In the genomic region with DNA sequence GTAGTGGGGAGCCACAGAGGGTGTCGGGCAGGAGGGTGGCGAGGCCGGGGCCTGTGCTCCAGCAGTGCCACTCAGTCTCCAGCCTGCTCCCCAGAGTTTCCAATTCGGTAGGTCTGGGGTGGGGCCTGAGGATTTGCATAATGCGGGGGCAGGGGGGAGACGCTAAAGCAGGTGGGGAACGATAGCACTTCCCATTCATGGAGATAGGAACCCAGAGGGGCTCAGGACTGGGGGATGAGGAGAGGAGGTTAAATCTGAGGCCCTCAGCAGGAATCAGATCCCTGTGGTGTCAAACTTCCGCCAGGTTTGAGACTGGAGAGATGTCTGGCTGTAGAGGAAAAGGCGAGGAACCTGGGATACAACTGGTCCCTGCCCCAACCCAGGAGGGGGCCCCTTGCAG, we compare ENCODE assay signal across 21 cellular contexts. TPM values are rescaled to one million over a fixed set of nuclear protein-coding genes. Genes with fewer than 3 reads are reported as not detected.
DNase-seq lines count a peak whose midpoint lies in the region; ATAC-seq, FAIRE-seq and TF ChIP-seq lines count a peak whose summit lies in the region.
"Had no signal": no experiment of that assay in that cellular context is flagged by ENCODE, and none has a peak within 500 bp of the region (broad histone marks: within the 10 kb centered on the region; RNA-seq: fewer than 3 reads in every experiment).

No MANE protein-coding gene starts in this region.

- DNase-seq in H7 (peak; percentile 87), H1 (ENCODE audit: low read depth in 1 of 2, low spot score in 2 of 2) (no peak), neuronal stem cell (ENCODE audit: low spot score) (no peak), nucleus accumbens (lab: John Stamatoyannopoulos, UW) (no peak), progenitor cell of endocrine pancreas (ENCODE audit: low spot score, unreplicated experiment) (no peak), aorta (no peak)
- DNase-seq: 8988T; C1 segment of cervical spinal cord; Caco-2; CD4-positive, CD25-positive, alpha-beta regulatory T cell; HFFc6 had no signal

- no peak overlapping the region for H3K27ac ChIP-seq in BLaER1
- H3K27ac ChIP-seq in H1 (ENCODE audit: low read depth, low read length), result no peak overlapping the region
- H3K27ac ChIP-seq in neuronal stem cell (replicated peaks; ENCODE audit: low read length), result no peak overlapping the region
- H3K27ac ChIP-seq in aorta (ENCODE audit: low read depth in 1 of 2, low read length in 2 of 2), result no peak overlapping the region

- no peak overlapping the region for H4K8ac ChIP-seq in H1 (ENCODE audit: extremely low read depth, insufficient read depth, low read length)
- H4K8ac ChIP-seq in neuronal stem cell (ENCODE audit: low read depth, low read length), result peak overlapping the region; percentile 32

- no peak for TF ChIP-seq EP300 in H1 (IDR thresholded peaks at IDR 0.05; ENCODE audit: borderline replicate concordance in 1 of 2, low read depth in 2 of 2, low read length in 2 of 2)

- H4K5ac ChIP-seq in H1 (ENCODE audit: insufficient read length, low read depth, low read length), result no peak overlapping the region

- TF ChIP-seq RAD21 in H1 (IDR thresholded peaks at IDR 0.05 in 1 of 2, conservative IDR thresholded peaks at IDR 0.05 in 1 of 2; ENCODE audit: low read depth in 2 of 2, low read length in 2 of 2), result no peak

- no peaks in the 10 kb centered on the region for H3K36me3 Mint-ChIP-seq in progenitor cell of endocrine pancreas (ENCODE audit: insufficient read depth)
- H3K36me3 Mint-ChIP-seq: CD4-positive, CD25-positive, alpha-beta regulatory T cell had no signal

- H3K56ac ChIP-seq in H1 (replicated peaks; ENCODE audit: insufficient read length, low read depth, low read length), result no peak overlapping the region

- TF ChIP-seq POLR2A in H1 (IDR thresholded peaks at IDR 0.05; ENCODE audit: control extremely low read depth in 1 of 2, low read depth in 2 of 2, low read length in 2 of 2), result no peak

- no peak overlapping the region for H3K23ac ChIP-seq in H1 (ENCODE audit: insufficient read length)
- peak overlapping the region; percentile 70 for H3K23ac ChIP-seq in neuronal stem cell (ENCODE audit: low read depth, low read length, poor library complexity)

- no peaks in the 10 kb centered on the region for H3K79me2 ChIP-seq in H1 (ENCODE audit: control insufficient read depth in 1 of 2, insufficient read depth in 2 of 2, low read length in 2 of 2)

- peaks cover 18% of the 10 kb centered on the region for H3K27me3 Mint-ChIP-seq in progenitor cell of endocrine pancreas
- H3K27me3 Mint-ChIP-seq: IgD-negative memory B cell had no signal

- FAIRE-seq in H1 (lab: Jason Lieb, UNC), result no peak
- FAIRE-seq: D721Med, G401.6, GM12891, GM19239, H54, HTR-8/SVneo had no signal

- H3K36me3 ChIP-seq in BLaER1, result no peaks in the 10 kb centered on the region
- no peaks in the 10 kb centered on the region for H3K36me3 ChIP-seq in H7 (replicated peaks; ENCODE audit: control insufficient read depth, insufficient read depth, low read length)
- H3K36me3 ChIP-seq in H1 (ENCODE audit: control insufficient read depth in 2 of 4, insufficient read depth in 4 of 4, low read length in 3 of 4), result no peaks in the 10 kb centered on the region
- H3K36me3 ChIP-seq in neuronal stem cell (replicated peaks in 1 of 2; ENCODE audit: control insufficient read depth in 2 of 2, insufficient read depth in 2 of 2, low read length in 2 of 2), result no peaks in the 10 kb centered on the region
- no peaks in the 10 kb centered on the region for H3K36me3 ChIP-seq in aorta (ENCODE audit: control insufficient read depth in 1 of 2, insufficient read depth in 2 of 2, low read length in 1 of 2)

- H3K9me3 ChIP-seq in BLaER1 (no peaks in the 10 kb centered on the region), H1 (ENCODE audit: insufficient read depth in 2 of 2, low read depth in 1 of 2, low read length in 1 of 2) (no peaks in the 10 kb centered on the region), neuronal stem cell (replicated peaks in 1 of 2; ENCODE audit: control insufficient read depth in 2 of 2, insufficient read depth in 1 of 2, low read depth in 1 of 2, low read length in 2 of 2) (no peaks in the 10 kb centered on the region), aorta (ENCODE audit: control insufficient read depth, low read length) (no peaks in the 10 kb centered on the region)
- H3K9me3 ChIP-seq: Caco-2 had no signal

- peaks cover 25% of the 10 kb centered on the region for H3K4me1 ChIP-seq in BLaER1
- peaks cover 0 to 4% (median 2%) of the 10 kb centered on the region in 4 experiments; a peak in 2 of 7 replicates for H3K4me1 ChIP-seq in H1 (replicated peaks in 1 of 4; ENCODE audit: control insufficient read depth in 3 of 4, insufficient read depth in 4 of 4, low read length in 3 of 4)
- peaks cover 0 to 2% of the 10 kb centered on the region in 2 donors for H3K4me1 ChIP-seq in neuronal stem cell (ENCODE audit: control insufficient read depth in 2 of 2, insufficient read depth in 1 of 2, low read depth in 1 of 2, low read length in 2 of 2)
- H3K4me1 ChIP-seq in aorta (ENCODE audit: control insufficient read depth in 1 of 2, insufficient read depth in 2 of 2, low read length in 2 of 2), result no peaks in the 10 kb centered on the region
- H3K4me1 ChIP-seq: Caco-2 had no signal

- H4K20me1 ChIP-seq in BLaER1, result no peaks in the 10 kb centered on the region
- no peaks in the 10 kb centered on the region for H4K20me1 ChIP-seq in H1 (replicated peaks in 1 of 2; ENCODE audit: control insufficient read depth in 1 of 2, insufficient read depth in 2 of 2, low read length in 2 of 2)

- intact Hi-C loops in aorta (cut with DNase I), result no loop called here

- no peak for ATAC-seq in aorta (ENCODE audit: low FRiP score)
- ATAC-seq: HCT116 had no signal

- no peak overlapping the region for H2BK120ac ChIP-seq in H1 (replicated peaks; ENCODE audit: low read depth, low read length)
- no peak overlapping the region for H2BK120ac ChIP-seq in neuronal stem cell (ENCODE audit: low read depth, low read length)

- H2AFZ ChIP-seq in H1 (ENCODE audit: low read length) (no peak overlapping the region), neuronal stem cell (ENCODE audit: low read length) (no peak overlapping the region)

- no peak overlapping the region for H3K4me3 ChIP-seq in BLaER1
- H3K4me3 ChIP-seq in H7 (ENCODE audit: insufficient read depth, low read depth, low read length), result no peak overlapping the region
- H3K4me3 ChIP-seq in H1 (ENCODE audit: extremely low read depth in 1 of 4, insufficient read depth in 2 of 4, low read depth in 3 of 4, low read length in 4 of 4), result no peak overlapping the region
- no peak overlapping the region for H3K4me3 ChIP-seq in neuronal stem cell (ENCODE audit: low read length in 2 of 2)
- no peak overlapping the region for H3K4me3 ChIP-seq in aorta (ENCODE audit: low read length in 2 of 2)

- H4K91ac ChIP-seq in H1 (replicated peaks; ENCODE audit: insufficient read length, low read length), result no peak overlapping the region
- no peak overlapping the region for H4K91ac ChIP-seq in neuronal stem cell (ENCODE audit: low read depth, low read length, poor library complexity)

- no peak overlapping the region for H2BK5ac ChIP-seq in H1 (ENCODE audit: low read depth, low read length)
- no peak overlapping the region for H2BK5ac ChIP-seq in neuronal stem cell (ENCODE audit: low read length)

- no peak for TF ChIP-seq CTCF in H1 (IDR thresholded peaks at IDR 0.05; ENCODE audit: control extremely low read depth in 1 of 3, insufficient read depth in 1 of 3, low read depth in 1 of 3, low read length in 3 of 3)
- no peak for TF ChIP-seq CTCF in progenitor cell of endocrine pancreas (IDR thresholded peaks at IDR 0.05; ENCODE audit: unreplicated experiment)

- H2AK5ac ChIP-seq in H1 (ENCODE audit: low read depth, low read length) (no peak overlapping the region), neuronal stem cell (ENCODE audit: low read depth, low read length) (peak overlapping the region; percentile 85)

- H2BK15ac ChIP-seq in H1 (ENCODE audit: low read length) (no peak overlapping the region), neuronal stem cell (ENCODE audit: low read length) (no peak overlapping the region)

- H3K9me3 Mint-ChIP-seq in progenitor cell of endocrine pancreas (ENCODE audit: low read depth), result no peaks in the 10 kb centered on the region
- H3K9me3 Mint-ChIP-seq: HFFc6 had no signal

- H2BK20ac ChIP-seq in H1 (ENCODE audit: low read length), result no peak overlapping the region

- H3K4ac ChIP-seq in H1 (replicated peaks; ENCODE audit: insufficient read length, low read depth, low read length) (no peak overlapping the region), neuronal stem cell (ENCODE audit: low read length) (no peak overlapping the region)

- no peaks in the 10 kb centered on the region for H3K4me1 Mint-ChIP-seq in progenitor cell of endocrine pancreas (ENCODE audit: low read depth)
- H3K4me1 Mint-ChIP-seq: CD4-positive, CD25-positive, alpha-beta regulatory T cell had no signal

- 65% methylated on average over 6 of the region's 9 CpGs; no CpG with 5 or more reads in 1 of the 2 experiments for WGBS in H1 (ENCODE audit: extremely low coverage in 1 of 2, insufficient coverage in 1 of 2, insufficient read length in 1 of 2, insufficient replicate concordance in 2 of 2, low coverage in 1 of 2, low lambda C conversion rate in 2 of 2, missing lambda C conversion rate in 1 of 2), 2 experiments
- WGBS in neuronal stem cell (ENCODE audit: extremely low coverage in 2 of 2, insufficient read length in 2 of 2, insufficient replicate concordance in 1 of 2), 2 donors, result no CpG with 5 or more reads among the region's 9 CpGs
- WGBS in aorta, 2 donors, result 91 to 96% methylated on average over 9 of the region's 9 CpGs

- H3K18ac ChIP-seq in H1 (ENCODE audit: extremely low read depth, low read length), result no peak overlapping the region
- H3K18ac ChIP-seq in neuronal stem cell (ENCODE audit: low read length), result peak overlapping the region; percentile 88

- H3K14ac ChIP-seq in H1 (ENCODE audit: insufficient read length) (no peak overlapping the region), neuronal stem cell (ENCODE audit: low read length) (no peak overlapping the region)

- H3K9ac ChIP-seq in BLaER1 (no peak overlapping the region), H1 (replicated peaks in 1 of 4; ENCODE audit: extremely low read depth in 1 of 4, low read depth in 3 of 4, low read length in 3 of 4) (no peak overlapping the region), neuronal stem cell (ENCODE audit: low read depth, low read length, poor library complexity) (peak overlapping the region; percentile 68)

- H3K27ac Mint-ChIP-seq in progenitor cell of endocrine pancreas, result no peak overlapping the region
- H3K27ac Mint-ChIP-seq: CD4-positive, CD25-positive, alpha-beta regulatory T cell; HFFc6 had no signal

- POLR2A ChIA-PET in H1 (lab: Charles Lee; ENCODE audit: partially characterized antibody), result no interaction called here

- H3K4me2 ChIP-seq in BLaER1 (peak overlapping the region; percentile 49; the same call in 1 of the 2 replicates), H1 (ENCODE audit: insufficient read depth in 1 of 2, low read depth in 2 of 2, low read length in 2 of 2) (no peak overlapping the region), neuronal stem cell (ENCODE audit: insufficient read depth, low read length, poor library complexity, severe bottlenecking) (no peak overlapping the region)

- H2BK12ac ChIP-seq in H1 (ENCODE audit: low read depth, low read length), result no peak overlapping the region
- peak overlapping the region; percentile 80 for H2BK12ac ChIP-seq in neuronal stem cell (ENCODE audit: low read length)

- CTCF ChIA-PET in H1 (lab: Charles Lee; ENCODE audit: partially characterized antibody), result interaction anchor here (1.5 to 2.0 kb wide), 3 partner anchors 24 to 143 kb away, joined by 3 to 4 read pairs (median 4); no protein-coding TSS in a partner anchor

- H3K27me3 ChIP-seq in BLaER1 (no peaks in the 10 kb centered on the region), H7 (ENCODE audit: control insufficient read depth, insufficient read depth, low read length) (no peaks in the 10 kb centered on the region), H1 (replicated peaks in 1 of 4; ENCODE audit: control insufficient read depth in 3 of 4, extremely low read depth in 1 of 4, insufficient read depth in 3 of 4, low read length in 3 of 4) (no peaks in the 10 kb centered on the region), neuronal stem cell (ENCODE audit: control insufficient read depth in 3 of 3, insufficient read depth in 3 of 3, low read depth in 1 of 3, low read length in 3 of 3) (peaks cover 0 to 51% (median 0%) of the 10 kb centered on the region in 3 experiments), aorta (ENCODE audit: control insufficient read depth in 1 of 2, insufficient read depth in 2 of 2, low read length in 1 of 2) (no peaks in the 10 kb centered on the region)

- no peak overlapping the region for H3K4me3 Mint-ChIP-seq in progenitor cell of endocrine pancreas (ENCODE audit: low read depth)
- H3K4me3 Mint-ChIP-seq: CD4-positive, CD25-positive, alpha-beta regulatory T cell; HFFc6 had no signal

- H3K23me2 ChIP-seq in H1 (ENCODE audit: low read depth, low read length), result peaks cover 2% of the 10 kb centered on the region; the same call in 1 of the 2 replicates

- no peaks in the 10 kb centered on the region for H3K79me1 ChIP-seq in H1 (ENCODE audit: low read depth, low read length)
- H3K79me1 ChIP-seq in neuronal stem cell (ENCODE audit: low read depth, low read length), result no peaks in the 10 kb centered on the region

RNA-seq across cellular contexts. Expression of gene WNT11, which starts 29.8 kb away (rescaled TPM):
- 1.0 and 1.2 TPM in 2 replicates for total RNA-seq in H7 (2014; rRNA removed; shearing (Covaris generic))
- 0.45 TPM in 1 of 2 replicates, not detected in the other for total RNA-seq in H1 (2021; fragmentation: NEBNext Ultra II Directional; extraction: Animal tissue kit (Norgen Biotek cat#: 25700))
- polyA plus RNA-seq in H1 (2011; rRNA removed), result 0.11 and 0.22 TPM in 2 replicates
- polyA plus RNA-seq in H1 (2011; cell fraction: cytosol; rRNA removed), result 0.16 TPM
- 0.14 TPM for polyA plus RNA-seq in H1 (2011; cell fraction: nucleus; rRNA removed)
- polyA plus RNA-seq in H1 (2012, experiment 1 of 2), result 0.08 to 0.16 TPM (median 0.09 TPM) in 3 of 4 replicates, not detected in the other
- polyA plus RNA-seq in H1 (2012, experiment 2 of 2), result not detected
- polyA plus RNA-seq in H1 (2013, experiment 1 of 2), result 0.10 TPM
- polyA plus RNA-seq in H1 (2013, experiment 2 of 2), result 0.15 TPM
- polyA minus RNA-seq in H1 (2011; rRNA and poly(A)+ RNA removed), result not detected in 2 replicates
- polyA minus RNA-seq in H1 (2011; cell fraction: cytosol; rRNA and poly(A)+ RNA removed), result not detected
- polyA minus RNA-seq in H1 (2011; cell fraction: nucleus; rRNA and poly(A)+ RNA removed), result not detected
- 0.15 TPM for polyA plus RNA-seq in neuronal stem cell (2013, experiment 1 of 2)
- 0.12 TPM for polyA plus RNA-seq in neuronal stem cell (2013, experiment 2 of 2)
- 1.5 and 1.7 TPM in 2 replicates for total RNA-seq in progenitor cell of endocrine pancreas
- 10 to 100 TPM in 1 of 2 donors, 1 to 10 TPM in 1; 7.4 to 30.0 TPM for total RNA-seq in aorta
- polyA plus RNA-seq in aorta, result under 1 TPM; 0.25 to 0.87 TPM
- total RNA-seq: CD4-positive, CD25-positive, alpha-beta regulatory T cell; HFFc6 had no signal
- polyA plus RNA-seq: AG04450, IgD-negative memory B cell had no signal
